Comparison of ENCODE assay signal across 2 cellular contexts in the genomic region with DNA sequence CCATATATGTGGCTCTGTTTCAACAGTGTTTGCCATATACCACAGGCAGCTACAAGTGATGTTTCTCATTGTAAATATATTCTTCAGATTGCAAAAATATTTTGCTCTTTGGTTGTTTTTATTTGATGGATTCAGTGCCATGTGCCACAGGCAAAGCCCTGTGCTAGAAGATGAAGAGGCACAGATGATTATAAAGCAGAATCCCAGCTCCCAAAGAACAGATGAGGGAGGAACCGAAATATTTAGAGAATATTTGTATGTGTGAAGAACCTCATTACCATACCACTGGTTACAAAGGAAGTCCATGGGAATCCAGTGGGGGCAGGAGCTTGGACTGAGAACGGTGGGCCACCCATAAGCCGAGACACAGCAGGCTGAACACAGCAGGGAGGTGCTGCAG.
A peak's percentile ranks its signal among the peaks of the same experiment; 100 is the strongest.
TF ChIP-seq lines count a peak whose summit lies in the region.

No MANE protein-coding gene starts in this region.

TF ChIP-seq in A549, 52 proteins besides CTCF, POLR2A, EP300 and RAD21 (continued from another document):
- no peak for TF ChIP-seq CEBPB (IDR thresholded peaks at IDR 0.05)

TF ChIP-seq in WTC11, 78 proteins besides CTCF, POLR2A, EP300 and RAD21 (continued from another document):
- TF ChIP-seq ZNF396 (CRISPR knock-in tag; IDR thresholded peaks at IDR 0.05; ENCODE audit: borderline replicate concordance) (no peak), FOXP1 (CRISPR knock-in tag; IDR thresholded peaks at IDR 0.05; ENCODE audit: borderline replicate concordance) (no peak), GTF2I (CRISPR knock-in tag; conservative IDR thresholded peaks at IDR 0.05) (no peak), ZNF317 (CRISPR knock-in tag; IDR thresholded peaks at IDR 0.05; ENCODE audit: borderline replicate concordance, low read depth) (peak; percentile 79; the same call in 1 of the 2 replicates), NFE2L1 (CRISPR knock-in tag; IDR thresholded peaks at IDR 0.05) (no peak), HMGA2 (CRISPR knock-in tag; IDR thresholded peaks at IDR 0.05) (no peak), GABPB1 (CRISPR knock-in tag; IDR thresholded peaks at IDR 0.05) (no peak), ZNF423 (CRISPR knock-in tag; IDR thresholded peaks at IDR 0.05) (0 out of 2 replicates have a peak, but pooled peaks have one; percentile 17)
- TF ChIP-seq, protein P1, sequence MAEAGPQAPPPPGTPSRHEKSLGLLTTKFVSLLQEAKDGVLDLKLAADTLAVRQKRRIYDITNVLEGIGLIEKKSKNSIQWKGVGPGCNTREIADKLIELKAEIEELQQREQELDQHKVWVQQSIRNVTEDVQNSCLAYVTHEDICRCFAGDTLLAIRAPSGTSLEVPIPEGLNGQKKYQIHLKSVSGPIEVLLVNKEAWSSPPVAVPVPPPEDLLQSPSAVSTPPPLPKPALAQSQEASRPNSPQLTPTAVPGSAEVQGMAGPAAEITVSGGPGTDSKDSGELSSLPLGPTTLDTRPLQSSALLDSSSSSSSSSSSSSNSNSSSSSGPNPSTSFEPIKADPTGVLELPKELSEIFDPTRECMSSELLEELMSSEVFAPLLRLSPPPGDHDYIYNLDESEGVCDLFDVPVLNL (CRISPR knock-in tag; IDR thresholded peaks at IDR 0.05; ENCODE audit: borderline replicate concordance, low read depth), result no peak
- TF ChIP-seq, protein P2, sequence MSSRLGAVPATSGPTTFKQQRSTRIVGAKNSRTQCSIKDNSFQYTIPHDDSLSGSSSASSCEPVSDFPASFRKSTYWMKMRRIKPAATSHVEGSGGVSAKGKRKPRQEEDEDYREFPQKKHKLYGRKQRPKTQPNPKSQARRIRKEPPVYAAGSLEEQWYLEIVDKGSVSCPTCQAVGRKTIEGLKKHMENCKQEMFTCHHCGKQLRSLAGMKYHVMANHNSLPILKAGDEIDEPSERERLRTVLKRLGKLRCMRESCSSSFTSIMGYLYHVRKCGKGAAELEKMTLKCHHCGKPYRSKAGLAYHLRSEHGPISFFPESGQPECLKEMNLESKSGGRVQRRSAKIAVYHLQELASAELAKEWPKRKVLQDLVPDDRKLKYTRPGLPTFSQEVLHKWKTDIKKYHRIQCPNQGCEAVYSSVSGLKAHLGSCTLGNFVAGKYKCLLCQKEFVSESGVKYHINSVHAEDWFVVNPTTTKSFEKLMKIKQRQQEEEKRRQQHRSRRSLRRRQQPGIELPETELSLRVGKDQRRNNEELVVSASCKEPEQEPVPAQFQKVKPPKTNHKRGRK (CRISPR knock-in tag; IDR thresholded peaks at IDR 0.05; ENCODE audit: borderline replicate concordance), result no peak
- TF ChIP-seq, protein P3, sequence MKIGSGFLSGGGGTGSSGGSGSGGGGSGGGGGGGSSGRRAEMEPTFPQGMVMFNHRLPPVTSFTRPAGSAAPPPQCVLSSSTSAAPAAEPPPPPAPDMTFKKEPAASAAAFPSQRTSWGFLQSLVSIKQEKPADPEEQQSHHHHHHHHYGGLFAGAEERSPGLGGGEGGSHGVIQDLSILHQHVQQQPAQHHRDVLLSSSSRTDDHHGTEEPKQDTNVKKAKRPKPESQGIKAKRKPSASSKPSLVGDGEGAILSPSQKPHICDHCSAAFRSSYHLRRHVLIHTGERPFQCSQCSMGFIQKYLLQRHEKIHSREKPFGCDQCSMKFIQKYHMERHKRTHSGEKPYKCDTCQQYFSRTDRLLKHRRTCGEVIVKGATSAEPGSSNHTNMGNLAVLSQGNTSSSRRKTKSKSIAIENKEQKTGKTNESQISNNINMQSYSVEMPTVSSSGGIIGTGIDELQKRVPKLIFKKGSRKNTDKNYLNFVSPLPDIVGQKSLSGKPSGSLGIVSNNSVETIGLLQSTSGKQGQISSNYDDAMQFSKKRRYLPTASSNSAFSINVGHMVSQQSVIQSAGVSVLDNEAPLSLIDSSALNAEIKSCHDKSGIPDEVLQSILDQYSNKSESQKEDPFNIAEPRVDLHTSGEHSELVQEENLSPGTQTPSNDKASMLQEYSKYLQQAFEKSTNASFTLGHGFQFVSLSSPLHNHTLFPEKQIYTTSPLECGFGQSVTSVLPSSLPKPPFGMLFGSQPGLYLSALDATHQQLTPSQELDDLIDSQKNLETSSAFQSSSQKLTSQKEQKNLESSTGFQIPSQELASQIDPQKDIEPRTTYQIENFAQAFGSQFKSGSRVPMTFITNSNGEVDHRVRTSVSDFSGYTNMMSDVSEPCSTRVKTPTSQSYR (CRISPR knock-in tag; IDR thresholded peaks at IDR 0.05), result no peak
- TF ChIP-seq, protein P4, sequence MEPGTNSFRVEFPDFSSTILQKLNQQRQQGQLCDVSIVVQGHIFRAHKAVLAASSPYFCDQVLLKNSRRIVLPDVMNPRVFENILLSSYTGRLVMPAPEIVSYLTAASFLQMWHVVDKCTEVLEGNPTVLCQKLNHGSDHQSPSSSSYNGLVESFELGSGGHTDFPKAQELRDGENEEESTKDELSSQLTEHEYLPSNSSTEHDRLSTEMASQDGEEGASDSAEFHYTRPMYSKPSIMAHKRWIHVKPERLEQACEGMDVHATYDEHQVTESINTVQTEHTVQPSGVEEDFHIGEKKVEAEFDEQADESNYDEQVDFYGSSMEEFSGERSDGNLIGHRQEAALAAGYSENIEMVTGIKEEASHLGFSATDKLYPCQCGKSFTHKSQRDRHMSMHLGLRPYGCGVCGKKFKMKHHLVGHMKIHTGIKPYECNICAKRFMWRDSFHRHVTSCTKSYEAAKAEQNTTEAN (CRISPR knock-in tag; IDR thresholded peaks at IDR 0.05), result no peak
- TF ChIP-seq, protein P5, sequence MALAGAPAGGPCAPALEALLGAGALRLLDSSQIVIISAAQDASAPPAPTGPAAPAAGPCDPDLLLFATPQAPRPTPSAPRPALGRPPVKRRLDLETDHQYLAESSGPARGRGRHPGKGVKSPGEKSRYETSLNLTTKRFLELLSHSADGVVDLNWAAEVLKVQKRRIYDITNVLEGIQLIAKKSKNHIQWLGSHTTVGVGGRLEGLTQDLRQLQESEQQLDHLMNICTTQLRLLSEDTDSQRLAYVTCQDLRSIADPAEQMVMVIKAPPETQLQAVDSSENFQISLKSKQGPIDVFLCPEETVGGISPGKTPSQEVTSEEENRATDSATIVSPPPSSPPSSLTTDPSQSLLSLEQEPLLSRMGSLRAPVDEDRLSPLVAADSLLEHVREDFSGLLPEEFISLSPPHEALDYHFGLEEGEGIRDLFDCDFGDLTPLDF (CRISPR knock-in tag; IDR thresholded peaks at IDR 0.05), result no peak
